ENCODE assay signal across 16 cellular contexts in the genomic region with DNA sequence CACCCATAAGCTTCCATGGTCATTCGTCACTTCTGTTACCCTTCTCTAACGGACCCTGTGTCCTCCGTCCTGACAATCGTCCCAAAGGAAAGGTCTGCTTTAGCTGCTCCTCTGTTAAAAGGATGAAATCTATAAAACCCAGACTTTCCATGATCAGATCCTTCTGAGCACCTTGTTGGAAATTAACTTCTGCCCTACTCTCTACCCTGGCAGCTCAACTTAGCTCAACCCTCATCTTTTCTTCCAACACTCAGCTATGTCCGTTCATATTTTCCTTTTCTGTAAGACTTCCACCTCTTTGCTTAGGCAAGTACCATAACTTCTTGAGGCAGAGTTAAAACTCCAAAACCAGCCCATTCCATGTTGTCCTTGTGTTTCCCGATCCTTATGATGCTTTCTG.
"Had no signal": no experiment of that assay in that cellular context is flagged by ENCODE, and none has a peak within 500 bp of the region (broad histone marks: within the 10 kb centered on the region; RNA-seq: fewer than 3 reads in every experiment).

No MANE protein-coding gene starts in this region.

- FAIRE-seq: islet of Langerhans had no signal

- H3K4me3 ChIP-seq: body of pancreas, upper lobe of right lung had no signal

- H3K27me3 ChIP-seq: body of pancreas, upper lobe of right lung had no signal

- H3K9me3 ChIP-seq: body of pancreas, upper lobe of right lung had no signal

- DNase-seq: activated CD4-positive, alpha-beta T cell treated with anti-CD3 and anti-CD28 coated beads, Interleukin-2, amount 50 U/mL, for 4 hours; activated CD4-positive, CD25-positive, alpha-beta regulatory T cell treated with anti-CD3 and anti-CD28 coated beads, Interleukin-2, amount 50 U/mL, for 72 hours; activated CD8-positive, alpha-beta memory T cell treated with anti-CD3 and anti-CD28 coated beads, Interleukin-2, amount 10 ng/mL, durations not matched to agents 7 days and 5 days; activated effector memory CD4-positive, alpha-beta T cell treated with Interleukin-2 at 50 U/mL for 16 hours; activated T-cell treated with anti-CD3 and anti-CD28 coated beads, Interleukin-2, amount 50 U/mL, for 24 hours; body of pancreas; central memory CD4-positive, alpha-beta T cell; cortex of kidney; effector memory CD8-positive, alpha-beta T cell; erythroblast; mammary epithelial cell; nephron progenitor cell; stimulated activated CD4-positive, alpha-beta T cell treated with anti-CD3 and anti-CD28 coated beads, Interleukin-4, amount 100 ng/mL, for 24 hours; substantia nigra; upper lobe of right lung had no signal

- H3K27ac ChIP-seq: body of pancreas, upper lobe of right lung had no signal

- H3K36me3 ChIP-seq: upper lobe of right lung had no signal

- H3K4me1 ChIP-seq: body of pancreas, upper lobe of right lung had no signal
